ENCODE assay signal across 10 cellular contexts in genomic region chr1:231919900-231920299, GRCh38.
DNase-seq lines count a peak whose midpoint lies in the region; ATAC-seq and TF ChIP-seq lines count a peak whose summit lies in the region.
"Had no signal": no experiment of that assay in that cellular context is flagged by ENCODE, and none has a peak within 500 bp of the region (broad histone marks: within the 10 kb centered on the region; RNA-seq: fewer than 3 reads in every experiment).

No MANE protein-coding gene starts in this region.

- peaks cover 55% of the 10 kb centered on the region for H3K4me1 ChIP-seq in CD8-positive, alpha-beta T cell (ENCODE audit: insufficient read depth, low read length)
- H3K4me1 ChIP-seq in Loucy (ENCODE audit: insufficient read depth, low read length, poor library complexity, severe bottlenecking), result peaks cover 36% of the 10 kb centered on the region
- H3K4me1 ChIP-seq in aorta (ENCODE audit: control insufficient read depth in 1 of 2, insufficient read depth in 2 of 2, low read length in 2 of 2), result no peaks in the 10 kb centered on the region
- peaks cover 0 to 4% (median 0%) of the 10 kb centered on the region in 4 donors for H3K4me1 ChIP-seq in Peyer's patch

- no peaks in the 10 kb centered on the region for H3K9me3 ChIP-seq in CD8-positive, alpha-beta T cell (ENCODE audit: low read length)
- H3K9me3 ChIP-seq in Loucy (ENCODE audit: insufficient read depth, low read depth, low read length), result no peaks in the 10 kb centered on the region
- no peaks in the 10 kb centered on the region for H3K9me3 ChIP-seq in aorta (ENCODE audit: control insufficient read depth, low read length)
- H3K9me3 ChIP-seq in Peyer's patch, result no peaks in the 10 kb centered on the region

- no peaks in the 10 kb centered on the region for H3K36me3 Mint-ChIP-seq in CD8-positive, alpha-beta T cell
- H3K36me3 Mint-ChIP-seq in activated naive CD8-positive, alpha-beta T cell treated with anti-CD3 and anti-CD28 coated beads for 36 hours, result no peaks in the 10 kb centered on the region
- H3K36me3 Mint-ChIP-seq in nephron progenitor cell (ENCODE audit: low read depth), result no peaks in the 10 kb centered on the region

- peak overlapping the region; percentile 78 for H3K27ac Mint-ChIP-seq in CD8-positive, alpha-beta T cell
- H3K27ac Mint-ChIP-seq in activated naive CD8-positive, alpha-beta T cell treated with anti-CD3 and anti-CD28 coated beads for 36 hours, result no peak overlapping the region
- no peak overlapping the region for H3K27ac Mint-ChIP-seq in nephron progenitor cell

- H3K9me3 Mint-ChIP-seq in CD8-positive, alpha-beta T cell, result no peaks in the 10 kb centered on the region
- H3K9me3 Mint-ChIP-seq in activated naive CD8-positive, alpha-beta T cell treated with anti-CD3 and anti-CD28 coated beads for 36 hours, result no peaks in the 10 kb centered on the region
- H3K9me3 Mint-ChIP-seq in nephron progenitor cell, result no peaks in the 10 kb centered on the region

- peaks cover 82% of the 10 kb centered on the region for H3K4me1 Mint-ChIP-seq in CD8-positive, alpha-beta T cell (ENCODE audit: low read depth)
- peaks cover 64% of the 10 kb centered on the region for H3K4me1 Mint-ChIP-seq in activated naive CD8-positive, alpha-beta T cell treated with anti-CD3 and anti-CD28 coated beads for 36 hours
- peaks cover 30% of the 10 kb centered on the region for H3K4me1 Mint-ChIP-seq in nephron progenitor cell

- peak in 4 of 7 experiments; percentile 3 to 69 (median 35) for DNase-seq in CD8-positive, alpha-beta T cell
- DNase-seq in activated naive CD8-positive, alpha-beta T cell treated with anti-CD3 and anti-CD28 coated beads for 36 hours, result peak; percentile 43
- DNase-seq in nephron progenitor cell (peak; percentile 23), aorta (no peak), Peyer's patch (no peak), left colon (no peak)
- no peak for DNase-seq in activated effector memory CD4-positive, alpha-beta T cell treated with Interleukin-2 at 50 U/mL for 16 hours
- DNase-seq: IMR-90, NCI-H510A treated with DMSO at 0.1 percent for 48 hours had no signal

- 8 to 9% methylated on average over 7 of the region's 7 CpGs for WGBS in aorta, 2 donors

- no peaks in the 10 kb centered on the region for H3F3A ChIP-seq in Loucy (ENCODE audit: low read depth)

- no peaks in the 10 kb centered on the region for H3K27me3 Mint-ChIP-seq in CD8-positive, alpha-beta T cell (ENCODE audit: low read depth)
- H3K27me3 Mint-ChIP-seq in activated naive CD8-positive, alpha-beta T cell treated with anti-CD3 and anti-CD28 coated beads for 36 hours, result no peaks in the 10 kb centered on the region
- H3K27me3 Mint-ChIP-seq in nephron progenitor cell (ENCODE audit: low read depth, poor library complexity), result no peaks in the 10 kb centered on the region

- POLR2A ChIA-PET in CD8-positive, alpha-beta T cell (lab: Charles Lee), result interaction anchor here (1.7 kb wide), 1 partner anchor 11 kb away, joined by 5 read pairs; no protein-coding TSS in a partner anchor

- H2AFZ ChIP-seq in Loucy (ENCODE audit: low read length), result no peak overlapping the region

- no peak overlapping the region for H3K9ac ChIP-seq in Loucy (ENCODE audit: low read depth, low read length, poor library complexity, severe bottlenecking)

- H3K4me3 ChIP-seq in CD8-positive, alpha-beta T cell (ENCODE audit: low read depth, low read length), result peak overlapping the region; percentile 11
- H3K4me3 ChIP-seq in Loucy (ENCODE audit: low read length, poor library complexity, severe bottlenecking) (peak overlapping the region; percentile 61), aorta (ENCODE audit: low read length in 2 of 2) (no peak overlapping the region), Peyer's patch (no peak overlapping the region)

- H3K79me2 ChIP-seq in Loucy (ENCODE audit: insufficient read depth, low read length), result no peaks in the 10 kb centered on the region

- TF ChIP-seq POLR2A in Peyer's patch (IDR thresholded peaks at IDR 0.05), result no peak

- peak; percentile 79 for ATAC-seq in CD8-positive, alpha-beta T cell
- ATAC-seq in aorta (ENCODE audit: low FRiP score) (no peak), left colon (no peak)

- TF ChIP-seq CTCF in CD8-positive, alpha-beta T cell (IDR thresholded peaks at IDR 0.05), result no peak
- TF ChIP-seq CTCF in Loucy (conservative IDR thresholded peaks at IDR 0.05; ENCODE audit: low read length) (no peak), nephron progenitor cell (IDR thresholded peaks at IDR 0.05) (no peak), Peyer's patch (IDR thresholded peaks at IDR 0.05) (no peak)

- no peaks in the 10 kb centered on the region for H4K20me1 ChIP-seq in Loucy (ENCODE audit: insufficient read depth, low read length, poor library complexity, severe bottlenecking)

- no peaks in the 10 kb centered on the region for H3K36me3 ChIP-seq in CD8-positive, alpha-beta T cell (ENCODE audit: insufficient read depth, low read length)
- H3K36me3 ChIP-seq in Loucy (ENCODE audit: insufficient read depth, low read length), result no peaks in the 10 kb centered on the region
- H3K36me3 ChIP-seq in aorta (ENCODE audit: control insufficient read depth in 1 of 2, insufficient read depth in 2 of 2, low read length in 1 of 2), result no peaks in the 10 kb centered on the region
- H3K36me3 ChIP-seq in Peyer's patch, result no peaks in the 10 kb centered on the region

- no peaks in the 10 kb centered on the region for H3K9me2 ChIP-seq in Loucy (replicated peaks; ENCODE audit: low read depth, low read length)

- peak overlapping the region; percentile 74 for H3K4me2 ChIP-seq in Loucy (ENCODE audit: low read depth, low read length, poor library complexity, severe bottlenecking)

- intact Hi-C loops in CD8-positive, alpha-beta T cell (cut with DNase I, micrococcal nuclease), result no loop called here
- intact Hi-C loops in aorta (cut with DNase I), result no loop called here
- intact Hi-C loops in left colon (cut with DNase I, micrococcal nuclease), result no loop called here

- no peaks in the 10 kb centered on the region for H3K27me3 ChIP-seq in CD8-positive, alpha-beta T cell (ENCODE audit: insufficient read depth, low read length)
- H3K27me3 ChIP-seq in Loucy (ENCODE audit: insufficient read depth, low read length, poor library complexity, severe bottlenecking) (no peaks in the 10 kb centered on the region), aorta (ENCODE audit: control insufficient read depth in 1 of 2, insufficient read depth in 2 of 2, low read length in 1 of 2) (no peaks in the 10 kb centered on the region), Peyer's patch (no peaks in the 10 kb centered on the region)

- CTCF ChIA-PET in CD8-positive, alpha-beta T cell (lab: Charles Lee), result no interaction called here

- H3K4me3 Mint-ChIP-seq in CD8-positive, alpha-beta T cell, result peak overlapping the region; percentile 67
- peak overlapping the region; percentile 5 for H3K4me3 Mint-ChIP-seq in activated naive CD8-positive, alpha-beta T cell treated with anti-CD3 and anti-CD28 coated beads for 36 hours
- no peak overlapping the region for H3K4me3 Mint-ChIP-seq in nephron progenitor cell

- peak overlapping the region; percentile 3 for H3K27ac ChIP-seq in CD8-positive, alpha-beta T cell (ENCODE audit: low read depth, low read length)
- H3K27ac ChIP-seq in aorta (ENCODE audit: low read depth in 1 of 2, low read length in 2 of 2), result no peak overlapping the region
- H3K27ac ChIP-seq in Peyer's patch, result peak overlapping the region in 1 of 4 donors; percentile 28

Comparison
In these comparisons a context has a peak if more than half of its experiments do, and no peak if none do; other contexts are left out.
1. DNase-seq: peak in CD8-positive, alpha-beta T cell (4 of 7), activated naive CD8-positive, alpha-beta T cell treated with anti-CD3 and anti-CD28 coated beads for 36 hours (single experiment) and nephron progenitor cell (single experiment); none in aorta (0 of 2), Peyer's patch (0 of 3), activated effector memory CD4-positive, alpha-beta T cell treated with Interleukin-2 at 50 U/mL for 16 hours (single experiment) and left colon (0 of 2).
2. H3K4me3 ChIP-seq: peak in CD8-positive, alpha-beta T cell (single experiment) and Loucy (single experiment); none in aorta (0 of 2) and Peyer's patch (0 of 4).